8 cellular contexts compared by ENCODE assay signal in the genomic region with DNA sequence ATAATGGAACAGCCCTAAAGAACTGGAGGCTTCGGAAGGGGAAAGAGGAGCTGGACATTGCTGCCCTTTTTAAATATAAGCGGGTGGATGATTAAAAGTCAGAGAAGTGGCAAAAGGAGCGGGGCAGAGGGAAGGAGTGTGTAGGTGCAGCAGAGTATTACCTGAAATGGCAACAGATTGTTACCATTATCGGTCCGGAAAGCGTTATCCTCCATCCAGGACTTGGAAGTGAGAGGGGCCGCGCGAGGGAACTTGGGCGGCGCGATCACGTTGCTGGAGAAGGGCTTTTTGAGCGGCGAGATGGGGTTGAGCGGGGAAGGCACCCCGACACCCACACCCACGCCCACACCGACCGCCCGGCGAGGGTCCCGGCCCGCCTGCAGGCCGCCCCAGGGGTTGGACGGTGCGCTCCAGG. TPM values are rescaled to one million over a fixed set of nuclear protein-coding genes. Genes with fewer than 3 reads are reported as not detected.
DNase-seq lines count a peak whose midpoint lies in the region; ATAC-seq and TF ChIP-seq lines count a peak whose summit lies in the region.

No MANE protein-coding gene starts in this region.

- peak overlapping the region; percentile 96 for H3K4me3 Mint-ChIP-seq in activated B cell treated with CpG ODN at 0.5 μM for 24 hours

- no peaks in the 10 kb centered on the region for H3K36me3 ChIP-seq in right atrium auricular region
- no peaks in the 10 kb centered on the region for H3K36me3 ChIP-seq in gastrocnemius medialis

- no peaks in the 10 kb centered on the region for H3K27me3 Mint-ChIP-seq in activated B cell treated with CpG ODN at 0.5 μM for 24 hours

- peak; percentile 4 for ATAC-seq in GM21737 (IDR thresholded peaks at IDR 0.05; ENCODE audit: unreplicated experiment)
- no peak for ATAC-seq in activated B cell treated with CpG ODN at 0.5 μM for 24 hours (ENCODE audit: low read depth)
- no peak for ATAC-seq in gastrocnemius medialis
- no peak for ATAC-seq in HG03460 (IDR thresholded peaks at IDR 0.05; ENCODE audit: unreplicated experiment)
- no peak for ATAC-seq in HG03521 (IDR thresholded peaks at IDR 0.05; ENCODE audit: unreplicated experiment)

- POLR2A ChIA-PET in activated B cell treated with CpG ODN at 0.5 μM for 24 hours (lab: Charles Lee) = interaction anchor here (0.7 kb wide), 1 partner anchor 34 kb away, joined by 3 read pairs; no protein-coding TSS in a partner anchor

- in situ Hi-C loops in gastrocnemius medialis (cut with MboI; ENCODE audit: low sequenced_read_pairs in 4 of 4) = loop anchor here in 1 of 4 donors (10.0 kb wide), 1 partner anchor 144 kb away; no protein-coding TSS in a partner anchor
- in situ Hi-C loops in GM13976 (cut with MboI; ENCODE audit: low sequenced_read_pairs, unreplicated experiment) = no loop called here

- H3K4me1 ChIP-seq in right atrium auricular region = peaks cover 0 to 51% of the 10 kb centered on the region in 2 donors
- peaks cover 54 to 62% of the 10 kb centered on the region in 2 donors for H3K4me1 ChIP-seq in gastrocnemius medialis

- H3K9me3 ChIP-seq in right atrium auricular region (no peaks in the 10 kb centered on the region), gastrocnemius medialis (no peaks in the 10 kb centered on the region)

- TF ChIP-seq POLR2A in gastrocnemius medialis (IDR thresholded peaks at IDR 0.05) = no peak

- H3K27me3 ChIP-seq in right atrium auricular region = no peaks in the 10 kb centered on the region
- no peaks in the 10 kb centered on the region for H3K27me3 ChIP-seq in gastrocnemius medialis

- peak overlapping the region; percentile 68 to 73 for H3K4me3 ChIP-seq in right atrium auricular region
- peak overlapping the region; percentile 76 to 80 (median 78) for H3K4me3 ChIP-seq in gastrocnemius medialis

- intact Hi-C loops in activated B cell treated with CpG ODN at 0.5 μM for 24 hours (cut with micrococcal nuclease) = no loop called here
- intact Hi-C loops in gastrocnemius medialis (cut with DNase I; ENCODE audit: low total_unique reads) = loop anchor here (1.0 to 2.0 kb wide), 2 partner anchors 52 to 152 kb away; a partner anchor contains a TSS

- H3K36me3 Mint-ChIP-seq in activated B cell treated with CpG ODN at 0.5 μM for 24 hours (ENCODE audit: low read depth) = peaks cover 11% of the 10 kb centered on the region

- CTCF ChIA-PET in activated B cell treated with CpG ODN at 0.5 μM for 24 hours (lab: Charles Lee) = no interaction called here

- DNase-seq in activated B cell treated with CpG ODN at 0.5 μM for 24 hours = no peak
- DNase-seq in right atrium auricular region (ENCODE audit: low spot score) = no peak
- peak in 1 of 2 donors; percentile 4 for DNase-seq in gastrocnemius medialis
- no peak for DNase-seq in GM13976 (ENCODE audit: low spot score)
- no peak for DNase-seq in COR-L47 (lab: John Stamatoyannopoulos, UW)

- peak overlapping the region; percentile 92 for H3K27ac ChIP-seq in right atrium auricular region
- peak overlapping the region; percentile 89 to 95 (median 94) for H3K27ac ChIP-seq in gastrocnemius medialis

- peaks cover 37% of the 10 kb centered on the region for H3K4me1 Mint-ChIP-seq in activated B cell treated with CpG ODN at 0.5 μM for 24 hours

- no peaks in the 10 kb centered on the region for H3K9me3 Mint-ChIP-seq in activated B cell treated with CpG ODN at 0.5 μM for 24 hours

- TF ChIP-seq CTCF in activated B cell treated with CpG ODN at 0.5 μM for 24 hours (IDR thresholded peaks at IDR 0.05) = no peak
- TF ChIP-seq CTCF in right atrium auricular region (IDR thresholded peaks at IDR 0.05) = no peak
- no peak for TF ChIP-seq CTCF in gastrocnemius medialis (IDR thresholded peaks at IDR 0.05 in 4 of 5, conservative IDR thresholded peaks at IDR 0.05 in 1 of 5)
- TF ChIP-seq CTCF in GM13976 (IDR thresholded peaks at IDR 0.05; ENCODE audit: borderline replicate concordance, control extremely low read depth, extremely low read depth, insufficient read depth, missing control alignments) = no peak

- peak overlapping the region; percentile 50 for H3K27ac Mint-ChIP-seq in activated B cell treated with CpG ODN at 0.5 μM for 24 hours

RNA-seq across cellular contexts. Expression of a gene that starts 51.7 kb away (rescaled TPM):
- total RNA-seq in activated B cell treated with CpG ODN at 0.5 μM for 24 hours (2.2 and 2.5 TPM in 2 replicates), right atrium auricular region (10 to 100 TPM in 1 of 2 donors, 1 to 10 TPM in 1; 6.9 to 11.4 TPM), gastrocnemius medialis (10 to 100 TPM; 14.5 to 22.5 (median 18.0) TPM)

RNA-seq across cellular contexts. Expression of a gene that starts 51.8 kb away (rescaled TPM):
- total RNA-seq in activated B cell treated with CpG ODN at 0.5 μM for 24 hours = 21.6 and 26.5 TPM in 2 replicates
- 10 to 100 TPM in 1 of 2 donors, 1 to 10 TPM in 1; 8.5 to 11.6 TPM for total RNA-seq in right atrium auricular region
- total RNA-seq in gastrocnemius medialis = 10 to 100 TPM; 13.0 to 24.4 (median 15.4) TPM
